1 cellular context compared by ENCODE assay signal in genomic region chr1:181142096-181143043, GRCh38.
TF ChIP-seq lines count a peak whose summit lies in the region.

No MANE protein-coding gene starts in this region.

TF ChIP-seq in HepG2, 621 proteins besides CTCF, POLR2A, EP300 and RAD21 (continued from another document and continues in another):
- no peak for TF ChIP-seq ZNF639 (CRISPR knock-in tag; conservative IDR thresholded peaks at IDR 0.05)
- peak; percentile 80; the same call in 1 of the 2 replicates for TF ChIP-seq TGIF2 (CRISPR knock-in tag; IDR thresholded peaks at IDR 0.05)
- 0 out of 2 replicates have a peak, but pooled peaks have one; percentile 31 for TF ChIP-seq ZNF619 (CRISPR knock-in tag; IDR thresholded peaks at IDR 0.05)
- TF ChIP-seq ZFP41 (CRISPR knock-in tag; IDR thresholded peaks at IDR 0.05; ENCODE audit: borderline replicate concordance), result no peak
- TF ChIP-seq TEAD3 (CRISPR knock-in tag; optimal IDR thresholded peaks at IDR 0.05; ENCODE audit: borderline replicate concordance), result peak; percentile 51
- peak; percentile 61; the same call in 1 of the 2 replicates for TF ChIP-seq THRA (CRISPR knock-in tag; IDR thresholded peaks at IDR 0.05; ENCODE audit: borderline replicate concordance)
- TF ChIP-seq RXRB (CRISPR knock-in tag; IDR thresholded peaks at IDR 0.05; ENCODE audit: borderline replicate concordance), result peak; percentile 49; the same call in 1 of the 2 replicates
- 0 out of 2 replicates have a peak, but pooled peaks have one; percentile 50 for TF ChIP-seq ZSCAN31 (CRISPR knock-in tag; IDR thresholded peaks at IDR 0.05; ENCODE audit: low read depth)
- TF ChIP-seq ZNF383 (CRISPR knock-in tag; IDR thresholded peaks at IDR 0.05; ENCODE audit: borderline replicate concordance), result no peak
- TF ChIP-seq BCL6 (CRISPR knock-in tag; IDR thresholded peaks at IDR 0.05), result no peak
- TF ChIP-seq PATZ1 (CRISPR knock-in tag; IDR thresholded peaks at IDR 0.05), result peak; percentile 91
- TF ChIP-seq SOX13 (IDR thresholded peaks at IDR 0.05), result no peak
- peak in 1 of 2 experiments; percentile 38; a peak in 1 of 4 replicates for TF ChIP-seq SOX13 (CRISPR knock-in tag; conservative IDR thresholded peaks at IDR 0.05 in 1 of 2, IDR thresholded peaks at IDR 0.05 in 1 of 2)
- peak; percentile 51; the same call in 1 of the 2 replicates for TF ChIP-seq FOXK2 (IDR thresholded peaks at IDR 0.05)
- no peak for TF ChIP-seq ZNF839 (CRISPR knock-in tag; IDR thresholded peaks at IDR 0.05; ENCODE audit: borderline replicate concordance)
- TF ChIP-seq NFYC (CRISPR knock-in tag; IDR thresholded peaks at IDR 0.05), result no peak
- TF ChIP-seq ZNF276 (CRISPR knock-in tag; IDR thresholded peaks at IDR 0.05; ENCODE audit: low read depth), result no peak
- TF ChIP-seq ZNF350 (CRISPR knock-in tag; IDR thresholded peaks at IDR 0.05; ENCODE audit: borderline replicate concordance, low read depth), result peak; percentile 46; the same call in 1 of the 2 replicates
- 0 out of 2 replicates have a peak, but pooled peaks have one; percentile 11 for TF ChIP-seq HNF4A (CRISPR knock-in tag; IDR thresholded peaks at IDR 0.05)
- no peak for TF ChIP-seq KDM6A (CRISPR knock-in tag; IDR thresholded peaks at IDR 0.05; ENCODE audit: low read depth)
- peak; percentile 88 for TF ChIP-seq KDM2A (CRISPR knock-in tag; IDR thresholded peaks at IDR 0.05; ENCODE audit: borderline replicate concordance, low read depth)
- TF ChIP-seq XRCC5 (optimal IDR thresholded peaks at IDR 0.05; ENCODE audit: low read length), result peak; percentile 72
- TF ChIP-seq YEATS2 (CRISPR knock-in tag; IDR thresholded peaks at IDR 0.05; ENCODE audit: borderline replicate concordance), result peak; percentile 58; the same call in 1 of the 2 replicates
- peak; percentile 58; the same call in 1 of the 2 replicates for TF ChIP-seq TBX2 (CRISPR knock-in tag; IDR thresholded peaks at IDR 0.05; ENCODE audit: borderline replicate concordance)
- TF ChIP-seq KDM4B (CRISPR knock-in tag; IDR thresholded peaks at IDR 0.05), result 0 out of 2 replicates have a peak, but pooled peaks have one; percentile 32
- TF ChIP-seq ELF1 (CRISPR knock-in tag; IDR thresholded peaks at IDR 0.05), result peak; percentile 23; the same call in 1 of the 2 replicates
- no peak for TF ChIP-seq PREB (CRISPR knock-in tag; IDR thresholded peaks at IDR 0.05)
- no peak for TF ChIP-seq GATA4 (IDR thresholded peaks at IDR 0.05; ENCODE audit: borderline replicate concordance, low read depth)
- TF ChIP-seq AKNA (CRISPR knock-in tag; IDR thresholded peaks at IDR 0.05; ENCODE audit: borderline replicate concordance), result no peak
- no peak for TF ChIP-seq ZNF720 (CRISPR knock-in tag; IDR thresholded peaks at IDR 0.05)
- TF ChIP-seq FOXO1 (CRISPR knock-in tag; IDR thresholded peaks at IDR 0.05), result peak; percentile 65
- peak; percentile 85 for TF ChIP-seq SALL1 (CRISPR knock-in tag; IDR thresholded peaks at IDR 0.05)
- TF ChIP-seq STAT6 (CRISPR knock-in tag; IDR thresholded peaks at IDR 0.05; ENCODE audit: borderline replicate concordance), result 0 out of 2 replicates have a peak, but pooled peaks have one; percentile 55
- TF ChIP-seq PITX1 (CRISPR knock-in tag; IDR thresholded peaks at IDR 0.05), result no peak
- no peak for TF ChIP-seq CBX2 (IDR thresholded peaks at IDR 0.05; ENCODE audit: low read depth, low read length)
- TF ChIP-seq CBX2 (CRISPR knock-in tag; IDR thresholded peaks at IDR 0.05; ENCODE audit: low read depth), result no peak
- 0 out of 2 replicates have a peak, but pooled peaks have one; percentile 7 for TF ChIP-seq CEBPG (CRISPR knock-in tag; IDR thresholded peaks at IDR 0.05)
- no peak for TF ChIP-seq ARNTL (CRISPR knock-in tag; IDR thresholded peaks at IDR 0.05)
- peak; percentile 68 for TF ChIP-seq PHF21A (CRISPR knock-in tag; IDR thresholded peaks at IDR 0.05)
- no peak for TF ChIP-seq ZNF704 (CRISPR knock-in tag; IDR thresholded peaks at IDR 0.05; ENCODE audit: borderline replicate concordance)
- TF ChIP-seq KMT2A (CRISPR knock-in tag; IDR thresholded peaks at IDR 0.05), result no peak
- peak; percentile 41; the same call in 1 of the 2 replicates for TF ChIP-seq ZMYM4 (CRISPR knock-in tag; IDR thresholded peaks at IDR 0.05)
- no peak for TF ChIP-seq ZSCAN29 (CRISPR knock-in tag; conservative IDR thresholded peaks at IDR 0.05)
- TF ChIP-seq ZGPAT (CRISPR knock-in tag; IDR thresholded peaks at IDR 0.05), result peak; percentile 61
- 0 out of 2 replicates have a peak, but pooled peaks have one; percentile 44 for TF ChIP-seq ZSCAN9 (CRISPR knock-in tag; IDR thresholded peaks at IDR 0.05; ENCODE audit: borderline replicate concordance)
- peak; percentile 63 for TF ChIP-seq FOXA3 (CRISPR knock-in tag; IDR thresholded peaks at IDR 0.05)
